Comparison of ENCODE assay signal across 16 cellular contexts in genomic region chr20:37288091-37288490, GRCh38. TPM values are rescaled to one million over a fixed set of nuclear protein-coding genes. Genes with fewer than 3 reads are reported as not detected.
DNase-seq lines count a peak whose midpoint lies in the region; ATAC-seq and TF ChIP-seq lines count a peak whose summit lies in the region.
"Had no signal": no experiment of that assay in that cellular context is flagged by ENCODE, and none has a peak within 500 bp of the region (broad histone marks: within the 10 kb centered on the region; RNA-seq: fewer than 3 reads in every experiment).

No MANE protein-coding gene starts in this region.

- no peak overlapping the region for H3K4me2 ChIP-seq in Karpas-422 (ENCODE audit: low read depth, low read length, poor library complexity, severe bottlenecking)

- no peak overlapping the region for H3K27ac Mint-ChIP-seq in activated CD8-positive, alpha-beta T cell treated with anti-CD3 and anti-CD28 coated beads, Interleukin-2, amount 10 ng/mL, durations not matched to agents 7 days and 5 days

- H3K9me2 ChIP-seq in Karpas-422 (replicated peaks; ENCODE audit: insufficient read depth, low read length) = no peaks in the 10 kb centered on the region

- H3K4me3 Mint-ChIP-seq in activated CD8-positive, alpha-beta T cell treated with anti-CD3 and anti-CD28 coated beads, Interleukin-2, amount 10 ng/mL, durations not matched to agents 7 days and 5 days = peak overlapping the region; percentile 9

- H3K9me3 ChIP-seq in right cardiac atrium (ENCODE audit: control insufficient read depth, low read length) (no peaks in the 10 kb centered on the region), right lobe of liver (no peaks in the 10 kb centered on the region), Karpas-422 (ENCODE audit: low read length) (no peaks in the 10 kb centered on the region)
- H3K9me3 ChIP-seq: SJSA1, vagina had no signal

- peaks cover 3% of the 10 kb centered on the region for H3K27me3 Mint-ChIP-seq in activated CD8-positive, alpha-beta T cell treated with anti-CD3 and anti-CD28 coated beads, Interleukin-2, amount 10 ng/mL, durations not matched to agents 7 days and 5 days (ENCODE audit: low read depth)

- DNase-seq in Right ventricle myocardium superior = peak; percentile 53
- DNase-seq in right cardiac atrium = no peak
- DNase-seq in activated CD8-positive, alpha-beta T cell treated with anti-CD3 and anti-CD28 coated beads, Interleukin-2, amount 10 ng/mL, durations not matched to agents 7 days and 5 days = no peak
- DNase-seq in right lobe of liver = peak in 2 of 3 donors; percentile 68 to 82
- no peak for DNase-seq in HCEC 1CT
- no peak for DNase-seq in kidney tubule cell (ENCODE audit: low spot score)
- DNase-seq in Karpas-422 = no peak
- DNase-seq: Calu3, NCI-H2107 had no signal

- H3K4me1 Mint-ChIP-seq in activated CD8-positive, alpha-beta T cell treated with anti-CD3 and anti-CD28 coated beads, Interleukin-2, amount 10 ng/mL, durations not matched to agents 7 days and 5 days (ENCODE audit: low read depth) = peaks cover 21% of the 10 kb centered on the region

- peaks cover 5% of the 10 kb centered on the region for H3K4me1 ChIP-seq in right cardiac atrium (ENCODE audit: control insufficient read depth, insufficient read depth, low read length)
- H3K4me1 ChIP-seq in right lobe of liver = peaks cover 0 to 37% (median 8%) of the 10 kb centered on the region in 4 donors
- H3K4me1 ChIP-seq in Karpas-422 (ENCODE audit: low read length) = peaks cover 29% of the 10 kb centered on the region

- H3K36me3 ChIP-seq in right lobe of liver = no peaks in the 10 kb centered on the region
- H3K36me3 ChIP-seq in Karpas-422 (ENCODE audit: insufficient read depth, low read length) = peaks cover 18% of the 10 kb centered on the region
- H3K36me3 ChIP-seq: vagina had no signal

- peaks cover 35% of the 10 kb centered on the region for H3K79me2 ChIP-seq in Karpas-422 (ENCODE audit: low read length)

- H3K9me3 Mint-ChIP-seq in activated CD8-positive, alpha-beta T cell treated with anti-CD3 and anti-CD28 coated beads, Interleukin-2, amount 10 ng/mL, durations not matched to agents 7 days and 5 days (ENCODE audit: insufficient read depth) = no peaks in the 10 kb centered on the region

- no peak overlapping the region for H3K27ac ChIP-seq in right cardiac atrium (ENCODE audit: low read length)
- no peak overlapping the region for H3K27ac ChIP-seq in right lobe of liver
- H3K27ac ChIP-seq in Karpas-422 (ENCODE audit: low read length) = no peak overlapping the region
- H3K27ac ChIP-seq: SJSA1 had no signal

- H3K36me3 Mint-ChIP-seq in activated CD8-positive, alpha-beta T cell treated with anti-CD3 and anti-CD28 coated beads, Interleukin-2, amount 10 ng/mL, durations not matched to agents 7 days and 5 days (ENCODE audit: low read depth) = peaks cover 19% of the 10 kb centered on the region

- intact Hi-C loops in Right ventricle myocardium superior (cut with DNase I) (loop anchor here (5.0 kb wide), 1 partner anchor 94 kb away; no protein-coding TSS in a partner anchor), right cardiac atrium (cut with DNase I) (loop anchor here in 1 of 4 donors (10.0 kb wide), 1 partner anchor 97 kb away; no protein-coding TSS in a partner anchor), right lobe of liver (cut with DNase I) (no loop called here)

- H4K20me1 ChIP-seq in Karpas-422 (ENCODE audit: insufficient read depth, low read depth, low read length) = no peaks in the 10 kb centered on the region

- H3K4me3 ChIP-seq in right cardiac atrium (ENCODE audit: low read length) (no peak overlapping the region), right lobe of liver (no peak overlapping the region), Karpas-422 (ENCODE audit: low read length) (no peak overlapping the region)
- H3K4me3 ChIP-seq: SJSA1 had no signal

- H3K27me3 ChIP-seq in right cardiac atrium (ENCODE audit: control insufficient read depth, insufficient read depth) = no peaks in the 10 kb centered on the region
- no peaks in the 10 kb centered on the region for H3K27me3 ChIP-seq in right lobe of liver
- H3K27me3 ChIP-seq in Karpas-422 (ENCODE audit: low read length) = no peaks in the 10 kb centered on the region
- H3K27me3 ChIP-seq: SJSA1, vagina had no signal

- H2AFZ ChIP-seq in Karpas-422 (ENCODE audit: low read length) = no peak overlapping the region

- ATAC-seq in Right ventricle myocardium superior (ENCODE audit: poor library complexity) = no peak
- ATAC-seq in right cardiac atrium = no peak
- no peak for ATAC-seq in activated CD8-positive, alpha-beta T cell treated with anti-CD3 and anti-CD28 coated beads, Interleukin-2, amount 10 ng/mL, durations not matched to agents 7 days and 5 days
- ATAC-seq in right lobe of liver = peak in 1 of 4 donors; percentile 73
- no peak for ATAC-seq in HG03097 (IDR thresholded peaks at IDR 0.05; ENCODE audit: low FRiP score, unreplicated experiment)

- WGBS in right cardiac atrium = 80% methylated on average over 4 of the region's 4 CpGs
- WGBS in right lobe of liver (ENCODE audit: insufficient coverage, low coverage, low lambda C conversion rate, missing lambda C conversion rate) = 51% methylated on average over 3 of the region's 4 CpGs

- CTCF ChIA-PET in activated CD8-positive, alpha-beta T cell treated with anti-CD3 and anti-CD28 coated beads, Interleukin-2, amount 10 ng/mL, durations not matched to agents 7 days and 5 days (lab: Charles Lee) = interaction anchor here (1.1 to 1.6 kb wide), 2 partner anchors 18 to 99 kb away, joined by 4 to 5 read pairs; no protein-coding TSS in a partner anchor

- no peak for TF ChIP-seq CTCF in right lobe of liver (IDR thresholded peaks at IDR 0.05)

- no peak for TF ChIP-seq POLR2A in right lobe of liver (IDR thresholded peaks at IDR 0.05)

- no peak overlapping the region for H3K9ac ChIP-seq in Karpas-422 (ENCODE audit: low read length)

- POLR2A ChIA-PET in activated CD8-positive, alpha-beta T cell treated with anti-CD3 and anti-CD28 coated beads, Interleukin-2, amount 10 ng/mL, durations not matched to agents 7 days and 5 days (lab: Charles Lee) = interaction anchor here (1.1 kb wide), 1 partner anchor 93 kb away, joined by 3 read pairs; no protein-coding TSS in a partner anchor

RNA-seq across cellular contexts. Expression of gene MANBAL, which starts 1.4 kb away (rescaled TPM):
- total RNA-seq in Right ventricle myocardium superior (18.6 TPM), right cardiac atrium (10 to 100 TPM; 22.9 to 30.6 (median 29.5) TPM), right lobe of liver (10 to 100 TPM; 11.4 to 16.0 (median 12.8) TPM)
- 34.8 TPM for polyA plus RNA-seq in right cardiac atrium
- 10 to 100 TPM; 10.1 to 10.9 TPM for total RNA-seq in activated CD8-positive, alpha-beta T cell treated with anti-CD3 and anti-CD28 coated beads, Interleukin-2, amount 10 ng/mL, durations not matched to agents 7 days and 5 days
- 7.7 and 8.5 TPM in 2 replicates for total RNA-seq in Karpas-422 (2014; rRNA removed; shearing (Covaris generic); ENCODE audit: low replicate concordance)

RNA-seq across cellular contexts. Expression of gene GHRH, which starts 26.5 kb away (rescaled TPM):
- total RNA-seq in Right ventricle myocardium superior (0.97 TPM), right cardiac atrium (10 to 100 TPM in 3 of 4 donors, 1 to 10 TPM in 1; 7.3 to 23.5 (median 14.3) TPM), right lobe of liver (not detected)
- polyA plus RNA-seq in right cardiac atrium = 19.5 TPM
- total RNA-seq in activated CD8-positive, alpha-beta T cell treated with anti-CD3 and anti-CD28 coated beads, Interleukin-2, amount 10 ng/mL, durations not matched to agents 7 days and 5 days = not detected
- not detected in 2 replicates for total RNA-seq in Karpas-422 (2014; rRNA removed; shearing (Covaris generic); ENCODE audit: low replicate concordance)
- total RNA-seq: Calu3, cerebellum, frontal cortex, HT1080, liver, SJSA1, vagina had no signal
- polyA plus RNA-seq: liver had no signal

RNA-seq across cellular contexts. Expression of gene SRC, which starts 57.8 kb away (rescaled TPM):
- 6.7 TPM for total RNA-seq in Right ventricle myocardium superior
- 10 to 100 TPM; 11.8 to 14.0 (median 13.4) TPM for total RNA-seq in right cardiac atrium
- polyA plus RNA-seq in right cardiac atrium = 9.5 TPM
- total RNA-seq in activated CD8-positive, alpha-beta T cell treated with anti-CD3 and anti-CD28 coated beads, Interleukin-2, amount 10 ng/mL, durations not matched to agents 7 days and 5 days = 1 to 10 TPM; 3.2 to 6.5 TPM
- 10 to 100 TPM in 4 of 6 experiments, 1 to 10 TPM in 2; 3.1 to 17.3 (median 11.2) TPM for total RNA-seq in right lobe of liver
- total RNA-seq in Karpas-422 (2014; rRNA removed; shearing (Covaris generic); ENCODE audit: low replicate concordance) = 39.9 and 41.5 TPM in 2 replicates

Comparison
In these comparisons a context has a peak if more than half of its experiments do, and no peak if none do; other contexts are left out.
1. DNase-seq: peak in Right ventricle myocardium superior (single experiment) and right lobe of liver (2 of 3); none in right cardiac atrium (0 of 3), activated CD8-positive, alpha-beta T cell treated with anti-CD3 and anti-CD28 coated beads, Interleukin-2, amount 10 ng/mL, durations not matched to agents 7 days and 5 days (single experiment), HCEC 1CT (single experiment), kidney tubule cell (single experiment) and Karpas-422 (single experiment).